In the genomic region with DNA sequence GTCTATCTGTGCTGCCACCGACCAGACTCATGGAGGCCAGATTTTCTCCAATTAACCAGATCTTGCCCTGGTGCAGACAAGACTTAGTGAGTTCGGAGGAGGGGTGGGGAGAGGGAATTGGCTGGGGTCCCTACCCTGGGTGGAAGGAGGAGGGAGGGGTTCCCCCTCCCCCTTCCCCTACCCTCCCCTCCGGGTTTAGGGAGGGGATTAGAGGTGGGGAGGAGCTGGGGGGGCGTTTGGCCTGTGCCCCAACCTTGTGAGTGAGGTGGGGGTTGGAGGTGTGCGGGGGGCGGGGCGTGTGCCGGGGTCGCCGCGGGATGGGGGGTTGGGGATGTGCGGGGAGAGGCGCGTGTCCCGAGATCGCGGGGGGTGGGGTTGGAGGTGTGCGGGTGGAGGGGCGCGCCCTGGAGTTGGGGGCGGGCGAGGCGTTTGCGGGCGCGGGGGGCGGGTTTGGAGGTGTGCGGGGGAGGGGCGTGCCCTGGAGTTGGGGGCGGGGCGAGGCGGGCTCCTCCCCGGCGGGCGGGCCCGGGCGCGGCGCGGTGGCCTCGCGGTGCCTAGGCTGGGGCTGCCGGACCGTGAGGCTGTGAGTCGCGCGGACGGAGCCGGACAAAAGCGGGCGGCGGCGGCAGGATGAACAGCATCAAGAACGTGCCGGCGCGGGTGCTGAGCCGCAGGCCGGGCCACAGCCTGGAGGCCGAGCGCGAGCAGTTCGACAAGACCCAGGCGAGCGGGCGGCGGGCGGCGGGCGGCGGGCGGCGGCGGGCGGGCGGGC, we compare ENCODE assay signal across 8 cellular contexts. TPM values are rescaled to one million over a fixed set of nuclear protein-coding genes. Genes with fewer than 3 reads are reported as not detected.
DNase-seq lines count a peak whose midpoint lies in the region; ATAC-seq and TF ChIP-seq lines count a peak whose summit lies in the region.

A gene with protein sequence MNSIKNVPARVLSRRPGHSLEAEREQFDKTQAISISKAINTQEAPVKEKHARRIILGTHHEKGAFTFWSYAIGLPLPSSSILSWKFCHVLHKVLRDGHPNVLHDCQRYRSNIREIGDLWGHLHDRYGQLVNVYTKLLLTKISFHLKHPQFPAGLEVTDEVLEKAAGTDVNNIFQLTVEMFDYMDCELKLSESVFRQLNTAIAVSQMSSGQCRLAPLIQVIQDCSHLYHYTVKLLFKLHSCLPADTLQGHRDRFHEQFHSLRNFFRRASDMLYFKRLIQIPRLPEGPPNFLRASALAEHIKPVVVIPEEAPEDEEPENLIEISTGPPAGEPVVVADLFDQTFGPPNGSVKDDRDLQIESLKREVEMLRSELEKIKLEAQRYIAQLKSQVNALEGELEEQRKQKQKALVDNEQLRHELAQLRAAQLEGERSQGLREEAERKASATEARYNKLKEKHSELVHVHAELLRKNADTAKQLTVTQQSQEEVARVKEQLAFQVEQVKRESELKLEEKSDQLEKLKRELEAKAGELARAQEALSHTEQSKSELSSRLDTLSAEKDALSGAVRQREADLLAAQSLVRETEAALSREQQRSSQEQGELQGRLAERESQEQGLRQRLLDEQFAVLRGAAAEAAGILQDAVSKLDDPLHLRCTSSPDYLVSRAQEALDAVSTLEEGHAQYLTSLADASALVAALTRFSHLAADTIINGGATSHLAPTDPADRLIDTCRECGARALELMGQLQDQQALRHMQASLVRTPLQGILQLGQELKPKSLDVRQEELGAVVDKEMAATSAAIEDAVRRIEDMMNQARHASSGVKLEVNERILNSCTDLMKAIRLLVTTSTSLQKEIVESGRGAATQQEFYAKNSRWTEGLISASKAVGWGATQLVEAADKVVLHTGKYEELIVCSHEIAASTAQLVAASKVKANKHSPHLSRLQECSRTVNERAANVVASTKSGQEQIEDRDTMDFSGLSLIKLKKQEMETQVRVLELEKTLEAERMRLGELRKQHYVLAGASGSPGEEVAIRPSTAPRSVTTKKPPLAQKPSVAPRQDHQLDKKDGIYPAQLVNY (plus strand): TSS at position 537 of the 772 bp plus-strand sequence. CDS start 94 bp downstream, at position 631.

- H3K4me3 ChIP-seq in choroid plexus epithelial cell (ENCODE audit: low read depth, low read length), result peak within 1 kb of the TSS; percentile 64
- H3K4me3 ChIP-seq in liver (ENCODE audit: low read depth in 1 of 3, low read length in 3 of 3), result peak within 1 kb of the TSS; percentile 71 to 88 (median 82)

- no peaks in the 10 kb centered on the region for H3K36me3 ChIP-seq in liver (ENCODE audit: control insufficient read depth in 4 of 4, insufficient read depth in 3 of 4, low read depth in 1 of 4, low read length in 3 of 4)

- no peaks in the 10 kb centered on the region for H3K27me3 ChIP-seq in liver (ENCODE audit: control insufficient read depth in 4 of 4, insufficient read depth in 4 of 4, low read length in 3 of 4)

- TF ChIP-seq CTCF in GM10266 (IDR thresholded peaks at IDR 0.05; ENCODE audit: control insufficient read depth, insufficient read depth, low read depth, missing control alignments), result no peak
- no peak for TF ChIP-seq CTCF in choroid plexus epithelial cell (conservative IDR thresholded peaks at IDR 0.05; ENCODE audit: low read depth, low read length)
- TF ChIP-seq CTCF in liver (IDR thresholded peaks at IDR 0.05; ENCODE audit: low read depth, low read length, missing input control), result no peak

- no peak for ATAC-seq in HG02884 (IDR thresholded peaks at IDR 0.05; ENCODE audit: unreplicated experiment)

- peak within 1 kb of the TSS; percentile 70 to 94 for H3K27ac ChIP-seq in liver (ENCODE audit: low read depth in 1 of 2, low read length in 2 of 2)

- 2% methylated on average over 76 of the region's 76 CpGs for WGBS in liver

- TF ChIP-seq RAD21 in liver (IDR thresholded peaks at IDR 0.05), result no peak

- H3K9me3 ChIP-seq in liver (ENCODE audit: control insufficient read depth in 4 of 4, low read length in 3 of 4), result no peaks in the 10 kb centered on the region

- DNase-seq in GM10266 (ENCODE audit: extremely low spot score), result peak; percentile 90
- DNase-seq in HK-2 (ENCODE audit: unreplicated experiment), result peak; percentile 56
- DNase-seq in activated CD4-positive, alpha-beta T cell treated with anti-CD3 and anti-CD28 coated beads for 1 hour, result peak; percentile 36
- no peak for DNase-seq in choroid plexus epithelial cell (ENCODE audit: low read depth)
- peak; percentile 56 for DNase-seq in stimulated activated CD4-positive, alpha-beta T cell treated with anti-CD3 and anti-CD28 coated beads, Interleukin-4, amount 100 ng/mL, for 24 hours
- DNase-seq in NCI-H226, result no peak

- H3K4me1 ChIP-seq in liver (ENCODE audit: control insufficient read depth in 4 of 4, insufficient read depth in 4 of 4, low read length in 3 of 4), result peaks cover 5 to 41% (median 33%) of the 10 kb centered on the region in 4 donors

- peak within 1 kb of the TSS; percentile 18 to 78 for H3K9ac ChIP-seq in liver (ENCODE audit: low read depth in 1 of 2, low read length in 2 of 2)

TF ChIP-seq in liver, 16 proteins besides CTCF, POLR2A, EP300 and RAD21:
- TF ChIP-seq RXRA (IDR thresholded peaks at IDR 0.05), result no peak
- no peak for TF ChIP-seq NR2F2 (IDR thresholded peaks at IDR 0.05)
- TF ChIP-seq FOXA2 (IDR thresholded peaks at IDR 0.05), result no peak
- TF ChIP-seq, protein P1, sequence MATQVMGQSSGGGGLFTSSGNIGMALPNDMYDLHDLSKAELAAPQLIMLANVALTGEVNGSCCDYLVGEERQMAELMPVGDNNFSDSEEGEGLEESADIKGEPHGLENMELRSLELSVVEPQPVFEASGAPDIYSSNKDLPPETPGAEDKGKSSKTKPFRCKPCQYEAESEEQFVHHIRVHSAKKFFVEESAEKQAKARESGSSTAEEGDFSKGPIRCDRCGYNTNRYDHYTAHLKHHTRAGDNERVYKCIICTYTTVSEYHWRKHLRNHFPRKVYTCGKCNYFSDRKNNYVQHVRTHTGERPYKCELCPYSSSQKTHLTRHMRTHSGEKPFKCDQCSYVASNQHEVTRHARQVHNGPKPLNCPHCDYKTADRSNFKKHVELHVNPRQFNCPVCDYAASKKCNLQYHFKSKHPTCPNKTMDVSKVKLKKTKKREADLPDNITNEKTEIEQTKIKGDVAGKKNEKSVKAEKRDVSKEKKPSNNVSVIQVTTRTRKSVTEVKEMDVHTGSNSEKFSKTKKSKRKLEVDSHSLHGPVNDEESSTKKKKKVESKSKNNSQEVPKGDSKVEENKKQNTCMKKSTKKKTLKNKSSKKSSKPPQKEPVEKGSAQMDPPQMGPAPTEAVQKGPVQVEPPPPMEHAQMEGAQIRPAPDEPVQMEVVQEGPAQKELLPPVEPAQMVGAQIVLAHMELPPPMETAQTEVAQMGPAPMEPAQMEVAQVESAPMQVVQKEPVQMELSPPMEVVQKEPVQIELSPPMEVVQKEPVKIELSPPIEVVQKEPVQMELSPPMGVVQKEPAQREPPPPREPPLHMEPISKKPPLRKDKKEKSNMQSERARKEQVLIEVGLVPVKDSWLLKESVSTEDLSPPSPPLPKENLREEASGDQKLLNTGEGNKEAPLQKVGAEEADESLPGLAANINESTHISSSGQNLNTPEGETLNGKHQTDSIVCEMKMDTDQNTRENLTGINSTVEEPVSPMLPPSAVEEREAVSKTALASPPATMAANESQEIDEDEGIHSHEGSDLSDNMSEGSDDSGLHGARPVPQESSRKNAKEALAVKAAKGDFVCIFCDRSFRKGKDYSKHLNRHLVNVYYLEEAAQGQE (IDR thresholded peaks at IDR 0.05), result no peak
- TF ChIP-seq, protein P2, sequence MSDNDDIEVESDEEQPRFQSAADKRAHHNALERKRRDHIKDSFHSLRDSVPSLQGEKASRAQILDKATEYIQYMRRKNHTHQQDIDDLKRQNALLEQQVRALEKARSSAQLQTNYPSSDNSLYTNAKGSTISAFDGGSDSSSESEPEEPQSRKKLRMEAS (IDR thresholded peaks at IDR 0.05), result no peak
- TF ChIP-seq, protein P3, sequence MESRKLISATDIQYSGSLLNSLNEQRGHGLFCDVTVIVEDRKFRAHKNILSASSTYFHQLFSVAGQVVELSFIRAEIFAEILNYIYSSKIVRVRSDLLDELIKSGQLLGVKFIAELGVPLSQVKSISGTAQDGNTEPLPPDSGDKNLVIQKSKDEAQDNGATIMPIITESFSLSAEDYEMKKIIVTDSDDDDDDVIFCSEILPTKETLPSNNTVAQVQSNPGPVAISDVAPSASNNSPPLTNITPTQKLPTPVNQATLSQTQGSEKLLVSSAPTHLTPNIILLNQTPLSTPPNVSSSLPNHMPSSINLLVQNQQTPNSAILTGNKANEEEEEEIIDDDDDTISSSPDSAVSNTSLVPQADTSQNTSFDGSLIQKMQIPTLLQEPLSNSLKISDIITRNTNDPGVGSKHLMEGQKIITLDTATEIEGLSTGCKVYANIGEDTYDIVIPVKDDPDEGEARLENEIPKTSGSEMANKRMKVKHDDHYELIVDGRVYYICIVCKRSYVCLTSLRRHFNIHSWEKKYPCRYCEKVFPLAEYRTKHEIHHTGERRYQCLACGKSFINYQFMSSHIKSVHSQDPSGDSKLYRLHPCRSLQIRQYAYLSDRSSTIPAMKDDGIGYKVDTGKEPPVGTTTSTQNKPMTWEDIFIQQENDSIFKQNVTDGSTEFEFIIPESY (IDR thresholded peaks at IDR 0.05), result no peak
- no peak for TF ChIP-seq SP1 (IDR thresholded peaks at IDR 0.05)
- no peak for TF ChIP-seq HNF4A (conservative IDR thresholded peaks at IDR 0.05)
- TF ChIP-seq YY1 (IDR thresholded peaks at IDR 0.05), result no peak
- no peak for TF ChIP-seq JUND (IDR thresholded peaks at IDR 0.05)
- TF ChIP-seq, protein P4, sequence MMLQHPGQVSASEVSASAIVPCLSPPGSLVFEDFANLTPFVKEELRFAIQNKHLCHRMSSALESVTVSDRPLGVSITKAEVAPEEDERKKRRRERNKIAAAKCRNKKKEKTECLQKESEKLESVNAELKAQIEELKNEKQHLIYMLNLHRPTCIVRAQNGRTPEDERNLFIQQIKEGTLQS (IDR thresholded peaks at IDR 0.05), result no peak
- no peak for TF ChIP-seq EGR1 (IDR thresholded peaks at IDR 0.05; ENCODE audit: low read depth in 2 of 2)
- no peak for TF ChIP-seq FOXA1 (IDR thresholded peaks at IDR 0.05)
- no peak for TF ChIP-seq TAF1 (conservative IDR thresholded peaks at IDR 0.05)
- TF ChIP-seq HNF4G (IDR thresholded peaks at IDR 0.05), result no peak
- TF ChIP-seq GABPA (IDR thresholded peaks at IDR 0.05 in 1 of 2, conservative IDR thresholded peaks at IDR 0.05 in 1 of 2), result no peak
TF ChIP-seq in liver: peak in this region for 0.

RNA-seq across cellular contexts. Expression of the gene that starts here (rescaled TPM):
- 10 to 100 TPM; 18.3 to 52.5 TPM for total RNA-seq in liver
- 10 to 100 TPM; 12.4 to 15.8 TPM for polyA plus RNA-seq in liver

Comparison
In these comparisons a context has a peak if more than half of its experiments do, and no peak if none do; other contexts are left out.
1. DNase-seq: peak in GM10266 (single experiment), HK-2 (single experiment), activated CD4-positive, alpha-beta T cell treated with anti-CD3 and anti-CD28 coated beads for 1 hour (single experiment) and stimulated activated CD4-positive, alpha-beta T cell treated with anti-CD3 and anti-CD28 coated beads, Interleukin-4, amount 100 ng/mL, for 24 hours (single experiment); none in choroid plexus epithelial cell (single experiment) and NCI-H226 (single experiment).